In the genomic region with DNA sequence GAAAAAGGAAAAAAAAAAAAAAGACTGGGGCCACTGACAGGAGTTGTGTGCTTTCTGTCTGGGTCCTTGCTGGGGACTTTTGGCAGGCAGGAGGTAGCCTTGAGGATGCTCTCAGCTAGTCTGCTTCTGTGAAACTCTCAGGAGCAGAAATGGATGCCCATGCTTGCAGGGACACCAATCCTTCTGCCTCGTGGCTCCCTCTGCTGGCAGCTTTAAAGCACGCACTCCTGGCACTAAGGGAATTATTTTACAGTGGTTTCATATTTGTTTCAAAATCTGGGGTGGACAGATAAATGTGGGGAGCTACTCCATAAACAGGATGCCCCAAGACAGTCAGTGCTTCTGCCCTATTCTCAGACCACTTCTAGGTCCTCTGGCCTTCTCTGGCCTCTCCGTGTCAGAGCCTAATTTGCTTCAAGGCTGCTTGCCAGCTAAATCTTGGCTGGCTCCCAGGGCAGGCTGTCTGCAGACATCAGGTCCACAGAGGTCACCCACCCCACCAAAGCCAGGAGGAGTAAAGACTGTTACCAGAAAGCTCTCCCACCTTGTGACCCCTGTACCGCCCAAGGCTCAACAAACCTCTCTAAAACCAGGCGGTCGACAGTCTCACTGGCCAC, we compare ENCODE assay signal across 8 cellular contexts. TPM values are rescaled to one million over a fixed set of nuclear protein-coding genes. Genes with fewer than 3 reads are reported as not detected.
DNase-seq lines count a peak whose midpoint lies in the region; ATAC-seq, FAIRE-seq and TF ChIP-seq lines count a peak whose summit lies in the region.

No MANE protein-coding gene starts in this region.

- H3K4me3 ChIP-seq in cardiac fibroblast (replicated peaks in 1 of 2; ENCODE audit: low read depth in 2 of 2, low read length in 2 of 2): no peak overlapping the region
- H3K4me3 ChIP-seq in kidney (ENCODE audit: low read length in 2 of 2): no peak overlapping the region

- DNase-seq in NK-92 treated with Interleukin-12 subunit alpha and Interleukin-12 subunit beta, amount 100 ng/mL, for 24 hours (lab: John Stamatoyannopoulos, UW): peak; percentile 19
- DNase-seq in NK-92 (lab: John Stamatoyannopoulos, UW; ENCODE audit: unreplicated experiment) (no peak), NCI-H2227 (lab: John Stamatoyannopoulos, UW; ENCODE audit: unreplicated experiment) (peak; percentile 68), cardiac fibroblast (ENCODE audit: low read depth in 2 of 2) (peak; percentile 86 to 90), kidney (peak; percentile 80)
- DNase-seq in activated CD4-positive, CD25-positive, alpha-beta regulatory T cell (lab: John Stamatoyannopoulos, UW): peak; percentile 46 to 65 (median 62)
- peak; percentile 58 to 67 (median 62) for DNase-seq in stimulated activated CD4-positive, alpha-beta T cell treated with anti-CD3 and anti-CD28 coated beads, Interleukin-1b, Interleukin-23, amount 100 ng/mL, for 24 hours (ENCODE audit: low read depth in 4 of 4, low spot score in 1 of 4)

- no peak for FAIRE-seq in kidney (lab: Jason Lieb, UNC)

- no peaks in the 10 kb centered on the region for H3K9me3 ChIP-seq in kidney (ENCODE audit: control insufficient read depth in 1 of 2, low read length in 2 of 2)

- intact Hi-C loops in kidney (cut with DNase I): no loop called here

- H3K9ac ChIP-seq in kidney (ENCODE audit: low read length in 2 of 2): no peak overlapping the region

- no peak for ATAC-seq in HG03139 (IDR thresholded peaks at IDR 0.05; ENCODE audit: unreplicated experiment)

- TF ChIP-seq CTCF in cardiac fibroblast (IDR thresholded peaks at IDR 0.05; ENCODE audit: low read depth, low read length): peak; percentile 90
- TF ChIP-seq CTCF in kidney (IDR thresholded peaks at IDR 0.05; ENCODE audit: borderline replicate concordance, extremely low read depth, insufficient read depth): peak; percentile 90

- no peak overlapping the region for H3K27ac ChIP-seq in kidney (ENCODE audit: low read depth in 2 of 2, low read length in 2 of 2)

- peaks cover 4 to 22% of the 10 kb centered on the region in 2 donors for H3K4me1 ChIP-seq in kidney (ENCODE audit: control insufficient read depth in 1 of 2, insufficient read depth in 1 of 2, low read depth in 1 of 2, low read length in 2 of 2)

- H3K36me3 ChIP-seq in kidney (ENCODE audit: control insufficient read depth in 1 of 2, insufficient read depth in 2 of 2, low read length in 2 of 2): no peaks in the 10 kb centered on the region

RNA-seq across cellular contexts. Expression of gene TRAIP, which starts 17.1 kb away (rescaled TPM):
- 1.9 TPM for total RNA-seq in kidney
- 0.71 TPM for polyA plus RNA-seq in kidney (ENCODE audit: insufficient read depth, low read depth, low replicate concordance)

RNA-seq across cellular contexts. Expression of gene UBA7, which starts 25.5 kb away (rescaled TPM):
- 102 TPM for total RNA-seq in kidney
- 29.8 TPM for polyA plus RNA-seq in kidney (ENCODE audit: insufficient read depth, low read depth, low replicate concordance)

RNA-seq across cellular contexts. Expression of gene CAMKV, which starts 30.4 kb away (rescaled TPM):
- total RNA-seq in kidney: 0.16 TPM
- not detected for polyA plus RNA-seq in kidney (ENCODE audit: insufficient read depth, low read depth, low replicate concordance)

RNA-seq across cellular contexts. Expression of gene INKA1, which starts 36.2 kb away (rescaled TPM):
- total RNA-seq in kidney: 6.3 TPM
- 9.1 TPM for polyA plus RNA-seq in kidney (ENCODE audit: insufficient read depth, low read depth, low replicate concordance)

RNA-seq across cellular contexts. Expression of gene CDHR4, which starts 39.6 kb away (rescaled TPM):
- total RNA-seq in kidney: 0.54 TPM
- polyA plus RNA-seq in kidney (ENCODE audit: insufficient read depth, low read depth, low replicate concordance): not detected
